19 cellular contexts compared by ENCODE assay signal in the genomic region with DNA sequence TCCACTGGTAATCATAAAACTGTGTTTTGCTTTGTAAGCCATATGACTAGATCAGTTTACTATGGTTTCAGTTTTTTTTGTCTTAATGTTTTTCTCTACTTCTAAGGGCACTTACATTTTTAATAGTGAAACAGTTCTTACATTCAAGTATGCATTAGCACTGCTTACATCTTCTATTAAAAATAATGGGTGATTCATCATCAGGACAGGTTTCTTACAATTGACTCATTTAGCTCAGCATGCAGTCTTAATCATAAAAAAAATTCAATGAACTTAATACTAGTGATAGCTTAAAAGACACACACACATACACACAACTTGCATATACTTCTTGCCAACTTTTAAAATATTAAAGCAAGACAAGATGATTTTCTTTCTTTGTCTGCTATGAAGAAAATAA.
A peak's percentile ranks its signal among the peaks of the same experiment; 100 is the strongest.
DNase-seq lines count a peak whose midpoint lies in the region; ATAC-seq and TF ChIP-seq lines count a peak whose summit lies in the region.
"Had no signal": no experiment of that assay in that cellular context is flagged by ENCODE, and none has a peak within 500 bp of the region (broad histone marks: within the 10 kb centered on the region; RNA-seq: fewer than 3 reads in every experiment).

No MANE protein-coding gene starts in this region.

- H3K9me3 ChIP-seq in PC-3 (ENCODE audit: low read length): no peaks in the 10 kb centered on the region
- H3K9me3 ChIP-seq in heart left ventricle: peaks cover 0 to 6% (median 0%) of the 10 kb centered on the region in 12 donors

- no TSS peak for BruUV-seq in PC-3 (replicated peaks; lab: Mats Ljungman, UMichigan)

- no peak overlapping the region for H3K4me3 ChIP-seq in PC-3 (ENCODE audit: low read length)
- H3K4me3 ChIP-seq in heart left ventricle: no peak overlapping the region

- no peaks in the 10 kb centered on the region for H3K9me2 ChIP-seq in PC-3 (replicated peaks; ENCODE audit: low read length)

- CTCF ChIA-PET in PC-3 (lab: Charles Lee): no interaction called here

- peak; percentile 67 for ATAC-seq in PC-3
- ATAC-seq in foreskin keratinocyte: peak; percentile 66
- no peak for ATAC-seq in HG02798 (IDR thresholded peaks at IDR 0.05; ENCODE audit: poor library complexity, unreplicated experiment)
- no peak for ATAC-seq in heart left ventricle
- ATAC-seq: HCT116 had no signal

- no peak for TF ChIP-seq EP300 in Ishikawa (IDR thresholded peaks at IDR 0.05; ENCODE audit: borderline replicate concordance)

- H3K4me2 ChIP-seq in PC-3 (ENCODE audit: low read length): no peak overlapping the region

- intact Hi-C loops in PC-3 (cut with micrococcal nuclease): no loop called here
- intact Hi-C loops in heart left ventricle (cut with DNase I): no loop called here

- no peak overlapping the region for H2AFZ ChIP-seq in PC-3 (ENCODE audit: low read length)

- POLR2A ChIA-PET in PC-3 (lab: Charles Lee; ENCODE audit: unreplicated experiment): no interaction called here

- H3F3A ChIP-seq in PC-3 (ENCODE audit: low read length, unreplicated experiment): no peaks in the 10 kb centered on the region

- DNase-seq in COLO829 (ENCODE audit: low spot score) (peak; percentile 20), PC-3 (peak; percentile 32), foreskin keratinocyte (peak; percentile 6 to 36), heart left ventricle (no peak), HK-2 (ENCODE audit: unreplicated experiment) (no peak)
- DNase-seq: AML-193; CD4-positive, alpha-beta T cell; DMS153; DMS79; GDM1; GOT3; H7; IMR-90; KBM-7 had no signal

- no peaks in the 10 kb centered on the region for H4K20me1 ChIP-seq in PC-3 (ENCODE audit: low read length)

- no peak for TF ChIP-seq RAD21 in Ishikawa (IDR thresholded peaks at IDR 0.05; ENCODE audit: low read depth)

- H3K9ac ChIP-seq in PC-3 (ENCODE audit: low read length): no peak overlapping the region

- H3K79me2 ChIP-seq in PC-3 (ENCODE audit: low read length): no peaks in the 10 kb centered on the region

- peaks cover 4% of the 10 kb centered on the region; the same call in 1 of the 2 replicates for H3K4me1 ChIP-seq in PC-3 (ENCODE audit: insufficient read depth, low read length)
- H3K4me1 ChIP-seq in foreskin keratinocyte: no peaks in the 10 kb centered on the region
- no peaks in the 10 kb centered on the region for H3K4me1 ChIP-seq in heart left ventricle

- H3K27ac ChIP-seq in PC-3 (ENCODE audit: low read length) (no peak overlapping the region), foreskin keratinocyte (no peak overlapping the region), heart left ventricle (no peak overlapping the region)
- H3K27ac ChIP-seq: C4-2B, HL-60 had no signal

- H3K36me3 ChIP-seq in PC-3 (ENCODE audit: low read depth, low read length) (no peaks in the 10 kb centered on the region), heart left ventricle (no peaks in the 10 kb centered on the region)

- H3K27me3 ChIP-seq in PC-3 (ENCODE audit: low read length): no peaks in the 10 kb centered on the region
- H3K27me3 ChIP-seq in foreskin keratinocyte: no peaks in the 10 kb centered on the region
- H3K27me3 ChIP-seq in heart left ventricle: no peaks in the 10 kb centered on the region

- no peak for TF ChIP-seq POLR2A in heart left ventricle (IDR thresholded peaks at IDR 0.05)

- TF ChIP-seq CTCF in PC-3 (conservative IDR thresholded peaks at IDR 0.05; ENCODE audit: low read depth, low read length) (no peak), foreskin keratinocyte (conservative IDR thresholded peaks at IDR 0.05) (no peak), heart left ventricle (IDR thresholded peaks at IDR 0.05) (no peak)

TF ChIP-seq in Ishikawa, 13 proteins besides CTCF, POLR2A, EP300 and RAD21:
- TF ChIP-seq YY1 (IDR thresholded peaks at IDR 0.05; ENCODE audit: low read depth) (no peak), USF1 (IDR thresholded peaks at IDR 0.05) (no peak), TAF1 (IDR thresholded peaks at IDR 0.05; ENCODE audit: low read depth) (no peak), FOXM1 (IDR thresholded peaks at IDR 0.05; ENCODE audit: borderline replicate concordance, low read depth) (no peak), CEBPB (IDR thresholded peaks at IDR 0.05) (no peak), TEAD4 (IDR thresholded peaks at IDR 0.05) (no peak), NFIC (IDR thresholded peaks at IDR 0.05) (0 out of 2 replicates have a peak, but pooled peaks have one; percentile 11)
- TF ChIP-seq, protein P1, sequence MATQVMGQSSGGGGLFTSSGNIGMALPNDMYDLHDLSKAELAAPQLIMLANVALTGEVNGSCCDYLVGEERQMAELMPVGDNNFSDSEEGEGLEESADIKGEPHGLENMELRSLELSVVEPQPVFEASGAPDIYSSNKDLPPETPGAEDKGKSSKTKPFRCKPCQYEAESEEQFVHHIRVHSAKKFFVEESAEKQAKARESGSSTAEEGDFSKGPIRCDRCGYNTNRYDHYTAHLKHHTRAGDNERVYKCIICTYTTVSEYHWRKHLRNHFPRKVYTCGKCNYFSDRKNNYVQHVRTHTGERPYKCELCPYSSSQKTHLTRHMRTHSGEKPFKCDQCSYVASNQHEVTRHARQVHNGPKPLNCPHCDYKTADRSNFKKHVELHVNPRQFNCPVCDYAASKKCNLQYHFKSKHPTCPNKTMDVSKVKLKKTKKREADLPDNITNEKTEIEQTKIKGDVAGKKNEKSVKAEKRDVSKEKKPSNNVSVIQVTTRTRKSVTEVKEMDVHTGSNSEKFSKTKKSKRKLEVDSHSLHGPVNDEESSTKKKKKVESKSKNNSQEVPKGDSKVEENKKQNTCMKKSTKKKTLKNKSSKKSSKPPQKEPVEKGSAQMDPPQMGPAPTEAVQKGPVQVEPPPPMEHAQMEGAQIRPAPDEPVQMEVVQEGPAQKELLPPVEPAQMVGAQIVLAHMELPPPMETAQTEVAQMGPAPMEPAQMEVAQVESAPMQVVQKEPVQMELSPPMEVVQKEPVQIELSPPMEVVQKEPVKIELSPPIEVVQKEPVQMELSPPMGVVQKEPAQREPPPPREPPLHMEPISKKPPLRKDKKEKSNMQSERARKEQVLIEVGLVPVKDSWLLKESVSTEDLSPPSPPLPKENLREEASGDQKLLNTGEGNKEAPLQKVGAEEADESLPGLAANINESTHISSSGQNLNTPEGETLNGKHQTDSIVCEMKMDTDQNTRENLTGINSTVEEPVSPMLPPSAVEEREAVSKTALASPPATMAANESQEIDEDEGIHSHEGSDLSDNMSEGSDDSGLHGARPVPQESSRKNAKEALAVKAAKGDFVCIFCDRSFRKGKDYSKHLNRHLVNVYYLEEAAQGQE (IDR thresholded peaks at IDR 0.05; ENCODE audit: low read depth): no peak

Comparison
In these comparisons a context has a peak if more than half of its experiments do, and no peak if none do; other contexts are left out.
1. DNase-seq: peak in COLO829 (single experiment), PC-3 (single experiment) and foreskin keratinocyte (2 of 2); none in heart left ventricle (0 of 5) and HK-2 (single experiment).
2. ATAC-seq: peak in PC-3 (single experiment) and foreskin keratinocyte (single experiment); none in HG02798 (single experiment) and heart left ventricle (0 of 4).